Comparison of ENCODE assay signal across 11 cellular contexts in genomic region chr2:40642261-40642660, GRCh38.
"Had no signal": no experiment of that assay in that cellular context is flagged by ENCODE, and none has a peak within 500 bp of the region (broad histone marks: within the 10 kb centered on the region; RNA-seq: fewer than 3 reads in every experiment).

No MANE protein-coding gene starts in this region.

- H3K4me3 ChIP-seq: left lung had no signal

- H3K27me3 Mint-ChIP-seq: memory B cell had no signal

- H3K4me3 Mint-ChIP-seq: memory B cell, natural killer cell had no signal

- H3K36me3 Mint-ChIP-seq: memory B cell, natural killer cell had no signal

- DNase-seq: activated CD4-positive, CD25-positive, alpha-beta regulatory T cell treated with anti-CD3 and anti-CD28 coated beads, Interleukin-2, amount 50 U/mL, for 72 hours; activated naive CD4-positive, alpha-beta T cell treated with Interleukin-2 at 50 U/mL for 16 hours; activated T-cell treated with anti-CD3 and anti-CD28 coated beads for 4 hours; aorta; effector memory CD4-positive, alpha-beta T cell; hippocampal formation; left lung; natural killer cell; stimulated activated CD4-positive, alpha-beta T cell treated with anti-CD3 and anti-CD28 coated beads, Interleukin-1b, Interleukin-23, amount 100 ng/mL, for 48 hours; T1000 had no signal

- ATAC-seq: left lung, natural killer cell had no signal

- H3K27ac Mint-ChIP-seq: memory B cell, natural killer cell had no signal

- H3K9me3 Mint-ChIP-seq: memory B cell had no signal

- H3K4me1 Mint-ChIP-seq: memory B cell, natural killer cell had no signal
